In the genomic region with DNA sequence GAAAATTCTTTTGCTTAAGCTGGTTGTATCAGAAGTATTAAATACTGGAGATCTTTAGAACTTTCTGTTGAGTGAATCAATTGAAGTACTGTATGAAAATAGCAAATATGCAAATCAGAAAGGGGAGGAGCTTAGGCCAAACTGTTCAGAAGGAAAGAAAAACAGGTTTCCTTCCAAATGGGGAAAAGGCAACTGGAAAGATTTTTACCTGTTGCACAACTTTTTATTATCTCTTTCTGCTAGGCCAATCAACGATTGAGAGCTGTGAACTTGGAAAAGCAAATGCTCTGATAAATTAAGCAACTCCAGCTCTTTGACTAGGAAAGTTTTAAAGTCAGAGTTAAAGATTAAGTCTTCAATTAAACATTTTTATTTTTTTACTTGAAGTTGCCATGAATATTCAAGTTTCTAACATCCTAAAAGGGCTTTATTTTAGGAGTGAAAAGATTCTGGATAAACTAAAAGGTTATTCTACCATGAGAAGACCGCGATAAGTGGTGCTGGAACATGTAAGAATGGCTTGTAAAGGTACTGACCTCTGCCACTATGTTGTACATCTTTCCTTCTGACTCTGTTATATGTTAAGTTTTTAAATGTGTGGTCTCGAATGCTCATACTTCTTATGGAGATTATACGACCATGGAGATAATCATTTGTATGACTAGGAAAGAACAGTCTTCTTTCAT, we compare ENCODE assay signal across 15 cellular contexts. TPM values are rescaled to one million over a fixed set of nuclear protein-coding genes. Genes with fewer than 3 reads are reported as not detected.
DNase-seq lines count a peak whose midpoint lies in the region; ATAC-seq, FAIRE-seq and TF ChIP-seq lines count a peak whose summit lies in the region.
"Had no signal": no experiment of that assay in that cellular context is flagged by ENCODE, and none has a peak within 500 bp of the region (broad histone marks: within the 10 kb centered on the region; RNA-seq: fewer than 3 reads in every experiment).

No MANE protein-coding gene starts in this region.

- TF ChIP-seq POLR2A in adrenal gland (IDR thresholded peaks at IDR 0.05) = peak in 1 of 2 donors; percentile 6
- TF ChIP-seq POLR2A in HepG2 (IDR thresholded peaks at IDR 0.05; ENCODE audit: insufficient read depth in 1 of 2, low read depth in 2 of 2, low read length in 2 of 2) = no peak
- TF ChIP-seq POLR2A in thyroid gland (IDR thresholded peaks at IDR 0.05) = no peak

- no peaks in the 10 kb centered on the region for H3K9me3 Mint-ChIP-seq in activated CD8-positive, alpha-beta T cell treated with anti-CD3 and anti-CD28 coated beads, Interleukin-2, amount 10 ng/mL, durations not matched to agents 7 days and 5 days (ENCODE audit: insufficient read depth)
- no peaks in the 10 kb centered on the region for H3K9me3 Mint-ChIP-seq in activated CD8-positive, alpha-beta T cell treated with anti-CD3 and anti-CD28 coated beads for 36 hours
- H3K9me3 Mint-ChIP-seq: activated naive CD4-positive, alpha-beta T cell treated with anti-CD3 and anti-CD28 coated beads, Interleukin-2, amount 50 U/mL, for 72 hours; dendritic cell treated with granulocyte-macrophage colony-stimulating factor and Interleukin-4, amounts not matched to agents 40 ng/mL and 50 ng/mL, for 4 days; immature natural killer cell had no signal

- no peak for TF ChIP-seq CTCF in activated CD8-positive, alpha-beta T cell treated with anti-CD3 and anti-CD28 coated beads for 36 hours (IDR thresholded peaks at IDR 0.05)
- TF ChIP-seq CTCF in adrenal gland (IDR thresholded peaks at IDR 0.05) = no peak
- TF ChIP-seq CTCF in HepG2 (CRISPR knock-in tag; IDR thresholded peaks at IDR 0.05) = no peak
- no peak for TF ChIP-seq CTCF in thyroid gland (IDR thresholded peaks at IDR 0.05)

- H3K9me3 ChIP-seq in adrenal gland (replicated peaks in 1 of 3) (no peaks in the 10 kb centered on the region), HepG2 (ENCODE audit: low read length) (no peaks in the 10 kb centered on the region), thyroid gland (no peaks in the 10 kb centered on the region)
- H3K9me3 ChIP-seq: testis had no signal

- CTCF ChIA-PET in activated CD8-positive, alpha-beta T cell treated with anti-CD3 and anti-CD28 coated beads, Interleukin-2, amount 10 ng/mL, durations not matched to agents 7 days and 5 days (lab: Charles Lee) = interaction anchor here (1.4 to 2.7 kb wide), 3 partner anchors 9 to 109 kb away, joined by 3 to 17 read pairs (median 6); no protein-coding TSS in a partner anchor
- CTCF ChIA-PET in activated CD8-positive, alpha-beta T cell treated with anti-CD3 and anti-CD28 coated beads for 36 hours (lab: Charles Lee) = interaction anchor here (0.9 to 2.3 kb wide), 3 partner anchors 9 to 34 kb away, joined by 3 to 9 read pairs (median 8); no protein-coding TSS in a partner anchor
- CTCF ChIA-PET in HepG2 (lab: Yijun Ruan, JAX; ENCODE audit: low intra/inter-chr PET ratio, low total read pairs) = no interaction called here

- H3K36me3 ChIP-seq in adrenal gland (replicated peaks in 1 of 2) (no peaks in the 10 kb centered on the region), HepG2 (replicated peaks in 1 of 2; ENCODE audit: control insufficient read depth in 1 of 2, insufficient read depth in 2 of 2, low read length in 2 of 2) (no peaks in the 10 kb centered on the region), thyroid gland (no peaks in the 10 kb centered on the region)

- POLR2A ChIA-PET in activated CD8-positive, alpha-beta T cell treated with anti-CD3 and anti-CD28 coated beads, Interleukin-2, amount 10 ng/mL, durations not matched to agents 7 days and 5 days (lab: Charles Lee) = no interaction called here
- POLR2A ChIA-PET in activated CD8-positive, alpha-beta T cell treated with anti-CD3 and anti-CD28 coated beads for 36 hours (lab: Charles Lee) = interaction anchor here (0.7 to 1.2 kb wide), 3 partner anchors 17 to 150 kb away, joined by 3 to 5 read pairs (median 4); partner anchors contain the start of genes DCUN1D3 and LYRM1
- POLR2A ChIA-PET in HepG2 (lab: Yijun Ruan, JAX) = interaction anchor here (1.4 kb wide), 2 partner anchors 9 to 16 kb away, joined by 10 to 12 read pairs; partner anchors contain the start of genes DCUN1D3 and LYRM1

- H3K4me3 Mint-ChIP-seq in activated CD8-positive, alpha-beta T cell treated with anti-CD3 and anti-CD28 coated beads, Interleukin-2, amount 10 ng/mL, durations not matched to agents 7 days and 5 days = no peak overlapping the region
- no peak overlapping the region for H3K4me3 Mint-ChIP-seq in activated CD8-positive, alpha-beta T cell treated with anti-CD3 and anti-CD28 coated beads for 36 hours
- H3K4me3 Mint-ChIP-seq: dendritic cell treated with granulocyte-macrophage colony-stimulating factor and Interleukin-4, amounts not matched to agents 40 ng/mL and 50 ng/mL, for 4 days; immature natural killer cell had no signal

- H4K20me1 ChIP-seq in HepG2 (ENCODE audit: insufficient read depth, low read length) = peaks cover 8% of the 10 kb centered on the region; the same call in 1 of the 2 replicates

- TF ChIP-seq EP300 in HepG2 (IDR thresholded peaks at IDR 0.05; ENCODE audit: low read depth in 2 of 2, low read length in 2 of 2) = no peak
- TF ChIP-seq EP300 in HepG2 (CRISPR knock-in tag; IDR thresholded peaks at IDR 0.05; ENCODE audit: borderline replicate concordance) = no peak

- TF ChIP-seq RAD21 in HepG2 (CRISPR knock-in tag; IDR thresholded peaks at IDR 0.05) = no peak

- H3K4me1 ChIP-seq in adrenal gland (replicated peaks in 1 of 2) (peaks cover 20 to 83% of the 10 kb centered on the region in 2 donors), HepG2 (ENCODE audit: insufficient read depth, low read length) (peaks cover 83% of the 10 kb centered on the region), thyroid gland (peaks cover 22 to 56% of the 10 kb centered on the region in 2 donors)
- H3K4me1 ChIP-seq: testis had no signal

- 69 to 78% (median 75%) methylated on average over 5 of the region's 5 CpGs for WGBS in adrenal gland, 4 donors
- WGBS in HepG2 (ENCODE audit: low lambda C conversion rate) = 67% methylated on average over 5 of the region's 5 CpGs
- 72 to 74% methylated on average over 5 of the region's 5 CpGs for WGBS in thyroid gland, 2 donors

- H3K27ac Mint-ChIP-seq in activated CD8-positive, alpha-beta T cell treated with anti-CD3 and anti-CD28 coated beads, Interleukin-2, amount 10 ng/mL, durations not matched to agents 7 days and 5 days = peak overlapping the region; percentile 47
- H3K27ac Mint-ChIP-seq in activated CD8-positive, alpha-beta T cell treated with anti-CD3 and anti-CD28 coated beads for 36 hours = no peak overlapping the region
- H3K27ac Mint-ChIP-seq: activated naive CD4-positive, alpha-beta T cell treated with anti-CD3 and anti-CD28 coated beads, Interleukin-2, amount 50 U/mL, for 72 hours; dendritic cell treated with granulocyte-macrophage colony-stimulating factor and Interleukin-4, amounts not matched to agents 40 ng/mL and 50 ng/mL, for 4 days had no signal

- intact Hi-C loops in activated CD8-positive, alpha-beta T cell treated with anti-CD3 and anti-CD28 coated beads for 36 hours (cut with micrococcal nuclease) = no loop called here
- intact Hi-C loops in adrenal gland (cut with DNase I) = no loop called here
- intact Hi-C loops in HepG2 (cut with micrococcal nuclease; ENCODE audit: unreplicated experiment) = no loop called here
- intact Hi-C loops in thyroid gland (cut with DNase I) = no loop called here

- BruUV-seq in HepG2 (replicated peaks; lab: Mats Ljungman, UMichigan) = no TSS peak

- H3K4me1 Mint-ChIP-seq in activated CD8-positive, alpha-beta T cell treated with anti-CD3 and anti-CD28 coated beads, Interleukin-2, amount 10 ng/mL, durations not matched to agents 7 days and 5 days (ENCODE audit: low read depth) = peaks cover 40% of the 10 kb centered on the region
- peaks cover 39% of the 10 kb centered on the region for H3K4me1 Mint-ChIP-seq in activated CD8-positive, alpha-beta T cell treated with anti-CD3 and anti-CD28 coated beads for 36 hours (ENCODE audit: low read depth)

- H3K4me2 ChIP-seq in HepG2 (ENCODE audit: low read depth, low read length) = no peak overlapping the region

- H3K27me3 Mint-ChIP-seq in activated CD8-positive, alpha-beta T cell treated with anti-CD3 and anti-CD28 coated beads, Interleukin-2, amount 10 ng/mL, durations not matched to agents 7 days and 5 days (ENCODE audit: low read depth) = no peaks in the 10 kb centered on the region
- no peaks in the 10 kb centered on the region for H3K27me3 Mint-ChIP-seq in activated CD8-positive, alpha-beta T cell treated with anti-CD3 and anti-CD28 coated beads for 36 hours
- H3K27me3 Mint-ChIP-seq: dendritic cell treated with granulocyte-macrophage colony-stimulating factor and Interleukin-4, amounts not matched to agents 40 ng/mL and 50 ng/mL, for 4 days had no signal

- FAIRE-seq in HepG2 (lab: Jason Lieb, UNC) = no peak

- H3K27me3 ChIP-seq in adrenal gland = no peaks in the 10 kb centered on the region
- no peaks in the 10 kb centered on the region for H3K27me3 ChIP-seq in HepG2 (ENCODE audit: control insufficient read depth in 1 of 2, insufficient read depth in 2 of 2, low read length in 2 of 2)
- H3K27me3 ChIP-seq in thyroid gland = no peaks in the 10 kb centered on the region
- H3K27me3 ChIP-seq: testis had no signal

- no peak for DNase-seq in activated CD8-positive, alpha-beta T cell treated with anti-CD3 and anti-CD28 coated beads, Interleukin-2, amount 10 ng/mL, durations not matched to agents 7 days and 5 days
- DNase-seq in activated CD8-positive, alpha-beta T cell treated with anti-CD3 and anti-CD28 coated beads for 36 hours = no peak
- DNase-seq in adrenal gland (no peak), HepG2 (ENCODE audit: low spot score) (no peak), thyroid gland (no peak), retina (no peak), H4 (ENCODE audit: low spot score) (no peak)
- no peak for DNase-seq in effector CD8-positive, alpha-beta T cell (lab: John Stamatoyannopoulos, UW)
- DNase-seq: ACHN, immature natural killer cell, NCI-H1417, T1000, testis had no signal

- H3K27ac ChIP-seq in adrenal gland (peak overlapping the region; percentile 58 to 76 (median 68)), HepG2 (ENCODE audit: extremely low read length, insufficient read depth, low read length) (no peak overlapping the region), thyroid gland (peak overlapping the region; percentile 34 to 54 (median 46))
- H3K27ac ChIP-seq: testis had no signal

- ATAC-seq in activated CD8-positive, alpha-beta T cell treated with anti-CD3 and anti-CD28 coated beads, Interleukin-2, amount 10 ng/mL, durations not matched to agents 7 days and 5 days = no peak
- no peak for ATAC-seq in activated CD8-positive, alpha-beta T cell treated with anti-CD3 and anti-CD28 coated beads for 36 hours
- no peak for ATAC-seq in HepG2

- peak overlapping the region in 1 of 4 donors; percentile 5 for H3K4me3 ChIP-seq in adrenal gland
- no peak overlapping the region for H3K4me3 ChIP-seq in HepG2 (replicated peaks in 1 of 3; ENCODE audit: insufficient read depth in 1 of 3, low read depth in 2 of 3, low read length in 3 of 3)
- no peak overlapping the region for H3K4me3 ChIP-seq in thyroid gland (replicated peaks in 1 of 3)
- H3K4me3 ChIP-seq: testis had no signal

- in situ Hi-C loops in HepG2 (cut with HindIII; ENCODE audit: extremely low pct_ligation_motif_present, low pct_unique_long_range_greater_than_20kb) = no loop called here

- H3K79me2 ChIP-seq in HepG2 (ENCODE audit: insufficient read depth, low read length) = peaks cover 84% of the 10 kb centered on the region

- H2AFZ ChIP-seq in HepG2 (ENCODE audit: low read length) = no peak overlapping the region

- H3K9ac ChIP-seq in HepG2 (ENCODE audit: insufficient read depth, low read depth, low read length) = no peak overlapping the region

- peaks cover 30% of the 10 kb centered on the region for H3K36me3 Mint-ChIP-seq in activated CD8-positive, alpha-beta T cell treated with anti-CD3 and anti-CD28 coated beads, Interleukin-2, amount 10 ng/mL, durations not matched to agents 7 days and 5 days (ENCODE audit: low read depth)
- H3K36me3 Mint-ChIP-seq in activated CD8-positive, alpha-beta T cell treated with anti-CD3 and anti-CD28 coated beads for 36 hours (ENCODE audit: low read depth) = peaks cover 16% of the 10 kb centered on the region

RNA-seq across cellular contexts. Expression of gene DCUN1D3, which starts 16.5 kb away (rescaled TPM):
- 10 to 100 TPM in 1 of 2 experiments, 1 to 10 TPM in 1; 10.0 to 10.7 TPM for total RNA-seq in activated CD8-positive, alpha-beta T cell treated with anti-CD3 and anti-CD28 coated beads, Interleukin-2, amount 10 ng/mL, durations not matched to agents 7 days and 5 days
- total RNA-seq in activated CD8-positive, alpha-beta T cell treated with anti-CD3 and anti-CD28 coated beads for 36 hours = 1 to 10 TPM; 5.9 to 6.9 TPM
- total RNA-seq in adrenal gland (10 to 100 TPM; 18.8 to 47.2 (median 27.2) TPM), HepG2 (2016; rRNA removed; fragmentation: Illumina TruSeq; extraction: Trizol) (19.3 and 26.1 TPM in 2 replicates), thyroid gland (10 to 100 TPM; 10.3 to 13.7 (median 11.8) TPM)
- polyA plus RNA-seq in adrenal gland (10 to 100 TPM in 1 of 3 donors, 1 to 10 TPM in 2; 7.2 to 12.3 (median 9.8) TPM), HepG2 (2011; rRNA removed) (5.0 and 6.3 TPM in 2 replicates)
- total RNA-seq in HepG2 (2016; cell fraction: cytosol; rRNA removed; fragmentation: Illumina TruSeq; extraction: Trizol; ENCODE audit: low read depth) = 5.0 and 5.9 TPM in 2 replicates
- 19.9 and 24.5 TPM in 2 replicates for total RNA-seq in HepG2 (2016; cell fraction: insoluble cytoplasmic fraction; rRNA removed; fragmentation: Illumina TruSeq; extraction: Trizol)
- 16.0 and 17.0 TPM in 2 replicates for total RNA-seq in HepG2 (2016; cell fraction: membrane; rRNA removed; fragmentation: Illumina TruSeq; extraction: Trizol)
- 14.7 and 15.1 TPM in 2 replicates for total RNA-seq in HepG2 (2016; cell fraction: nucleus; rRNA removed; fragmentation: Illumina TruSeq; extraction: Trizol)
- 3.9 and 4.7 TPM in 2 replicates for polyA plus RNA-seq in HepG2 (2011; cell fraction: cytosol; rRNA removed)
- 12.3 and 12.9 TPM in 2 replicates for polyA plus RNA-seq in HepG2 (2011; cell fraction: nucleus; rRNA removed)
- polyA plus RNA-seq in HepG2 (2012) = 5.8 and 5.9 TPM in 2 replicates
- polyA plus RNA-seq in HepG2 (2016; cell fraction: cytosol; fragmentation: Illumina TruSeq; extraction: Trizol; ENCODE audit: low read depth) = 0.90 and 1.3 TPM in 2 replicates
- polyA plus RNA-seq in HepG2 (2016; cell fraction: insoluble cytoplasmic fraction; fragmentation: Illumina TruSeq; extraction: Trizol; ENCODE audit: low read depth) = 10.0 and 11.9 TPM in 2 replicates
- 4.5 and 5.0 TPM in 2 replicates for polyA plus RNA-seq in HepG2 (2016; cell fraction: membrane; fragmentation: Illumina TruSeq; extraction: Trizol; ENCODE audit: low read depth)
- 19.3 and 20.7 TPM in 2 replicates for polyA plus RNA-seq in HepG2 (2016; cell fraction: nucleus; fragmentation: Illumina TruSeq; extraction: Trizol; ENCODE audit: insufficient read depth, low read depth)
- 4.9 and 13.7 TPM in 2 replicates for polyA minus RNA-seq in HepG2 (2011; rRNA and poly(A)+ RNA removed; ENCODE audit: low replicate concordance)
- polyA minus RNA-seq in HepG2 (2011; cell fraction: cytosol; rRNA and poly(A)+ RNA removed) = 9.6 and 11.5 TPM in 2 replicates
- polyA minus RNA-seq in HepG2 (2011; cell fraction: nucleus; rRNA and poly(A)+ RNA removed) = 39.1 and 40.5 TPM in 2 replicates
- total RNA-seq in H4 (2014; rRNA removed; shearing (Covaris generic)) = 8.3 and 9.3 TPM in 2 replicates

RNA-seq across cellular contexts. Expression of gene LYRM1, which starts 16.9 kb away (rescaled TPM):
- 10 to 100 TPM; 27.5 to 28.0 TPM for total RNA-seq in activated CD8-positive, alpha-beta T cell treated with anti-CD3 and anti-CD28 coated beads, Interleukin-2, amount 10 ng/mL, durations not matched to agents 7 days and 5 days
- 10 to 100 TPM; 31.3 to 32.5 TPM for total RNA-seq in activated CD8-positive, alpha-beta T cell treated with anti-CD3 and anti-CD28 coated beads for 36 hours
- 10 to 100 TPM; 18.0 to 64.4 (median 36.5) TPM for total RNA-seq in adrenal gland
- polyA plus RNA-seq in adrenal gland = 10 to 100 TPM; 35.0 to 74.0 (median 54.8) TPM
- total RNA-seq in HepG2 (2016; rRNA removed; fragmentation: Illumina TruSeq; extraction: Trizol) = 82.6 and 106 TPM in 2 replicates
- 95.5 and 110 TPM in 2 replicates for total RNA-seq in HepG2 (2016; cell fraction: cytosol; rRNA removed; fragmentation: Illumina TruSeq; extraction: Trizol; ENCODE audit: low read depth)
- 87.8 and 105 TPM in 2 replicates for total RNA-seq in HepG2 (2016; cell fraction: insoluble cytoplasmic fraction; rRNA removed; fragmentation: Illumina TruSeq; extraction: Trizol)
- 174 and 185 TPM in 2 replicates for total RNA-seq in HepG2 (2016; cell fraction: membrane; rRNA removed; fragmentation: Illumina TruSeq; extraction: Trizol)
- 39.6 and 43.2 TPM in 2 replicates for total RNA-seq in HepG2 (2016; cell fraction: nucleus; rRNA removed; fragmentation: Illumina TruSeq; extraction: Trizol)
- polyA plus RNA-seq in HepG2 (2011; rRNA removed) = 46.1 and 59.2 TPM in 2 replicates
- polyA plus RNA-seq in HepG2 (2011; cell fraction: cytosol; rRNA removed) = 37.9 and 54.1 TPM in 2 replicates
- 18.8 and 19.1 TPM in 2 replicates for polyA plus RNA-seq in HepG2 (2011; cell fraction: nucleus; rRNA removed)
- 51.6 and 58.6 TPM in 2 replicates for polyA plus RNA-seq in HepG2 (2012)
- 162 and 195 TPM in 2 replicates for polyA plus RNA-seq in HepG2 (2016; cell fraction: cytosol; fragmentation: Illumina TruSeq; extraction: Trizol; ENCODE audit: low read depth)
- 151 and 158 TPM in 2 replicates for polyA plus RNA-seq in HepG2 (2016; cell fraction: insoluble cytoplasmic fraction; fragmentation: Illumina TruSeq; extraction: Trizol; ENCODE audit: low read depth)
- polyA plus RNA-seq in HepG2 (2016; cell fraction: membrane; fragmentation: Illumina TruSeq; extraction: Trizol; ENCODE audit: low read depth) = 245 TPM in 2 replicates
- polyA plus RNA-seq in HepG2 (2016; cell fraction: nucleus; fragmentation: Illumina TruSeq; extraction: Trizol; ENCODE audit: insufficient read depth, low read depth) = 81.9 and 88.0 TPM in 2 replicates
- polyA minus RNA-seq in HepG2 (2011; rRNA and poly(A)+ RNA removed; ENCODE audit: low replicate concordance) = 6.1 and 16.0 TPM in 2 replicates
- 23.7 and 24.1 TPM in 2 replicates for polyA minus RNA-seq in HepG2 (2011; cell fraction: cytosol; rRNA and poly(A)+ RNA removed)
- 16.4 and 21.4 TPM in 2 replicates for polyA minus RNA-seq in HepG2 (2011; cell fraction: nucleus; rRNA and poly(A)+ RNA removed)
- total RNA-seq in thyroid gland = 10 to 100 TPM; 32.8 to 43.7 (median 41.0) TPM
- total RNA-seq in H4 (2014; rRNA removed; shearing (Covaris generic)) = 35.9 and 55.8 TPM in 2 replicates
